Comparison of ENCODE assay signal across 14 cellular contexts in the genomic region with DNA sequence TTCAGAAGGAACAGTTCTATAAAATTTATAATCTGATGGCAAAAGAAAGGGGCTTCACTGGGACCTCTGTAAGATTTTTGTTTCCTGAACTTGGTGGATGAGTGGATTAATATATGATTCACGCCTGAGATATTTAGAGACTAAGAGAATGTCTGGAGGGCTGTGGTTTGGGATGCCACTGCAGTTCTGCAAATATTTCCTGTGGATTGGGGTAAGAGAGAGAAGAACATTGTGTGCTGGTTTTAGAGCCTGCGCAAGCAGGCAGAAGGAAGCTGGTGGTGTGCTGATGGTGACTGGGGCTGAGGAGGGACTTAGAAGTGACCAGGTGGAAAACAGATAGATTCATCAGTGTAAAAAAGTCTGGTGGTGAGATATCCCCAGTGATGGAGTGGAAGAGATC.
DNase-seq lines count a peak whose midpoint lies in the region; ATAC-seq, FAIRE-seq and TF ChIP-seq lines count a peak whose summit lies in the region.
"Had no signal": no experiment of that assay in that cellular context is flagged by ENCODE, and none has a peak within 500 bp of the region (broad histone marks: within the 10 kb centered on the region; RNA-seq: fewer than 3 reads in every experiment).

No MANE protein-coding gene starts in this region.

- no peaks in the 10 kb centered on the region for H3K9me3 Mint-ChIP-seq in naive thymus-derived CD8-positive, alpha-beta T cell
- H3K9me3 Mint-ChIP-seq: nephron had no signal

- intact Hi-C loops in A673 (cut with micrococcal nuclease; ENCODE audit: unreplicated experiment): no loop called here

- POLR2A ChIA-PET in A673 (lab: Charles Lee; ENCODE audit: low non-redundant PET): no interaction called here
- POLR2A ChIA-PET in naive thymus-derived CD8-positive, alpha-beta T cell (lab: Charles Lee): no interaction called here

- no peak for FAIRE-seq in HTR-8/SVneo (lab: Jason Lieb, UNC)
- FAIRE-seq in bronchial epithelial cell (lab: Jason Lieb, UNC): no peak
- FAIRE-seq: GM12891 had no signal

- no peak overlapping the region for H3K4me3 ChIP-seq in A673 (ENCODE audit: low read depth, low read length, poor library complexity, severe bottlenecking)
- H3K4me3 ChIP-seq in bronchial epithelial cell (ENCODE audit: low read depth, low read length): no peak overlapping the region

- no peaks in the 10 kb centered on the region for H3K9me3 ChIP-seq in A673 (ENCODE audit: low read depth, low read length, poor library complexity, severe bottlenecking)

- no TSS peak for BruUV-seq in A673 (replicated peaks; lab: Mats Ljungman, UMichigan)

- H3K36me3 Mint-ChIP-seq in naive thymus-derived CD8-positive, alpha-beta T cell: peaks cover 0 to 24% (median 14%) of the 10 kb centered on the region in 3 donors

- TF ChIP-seq CTCF in A673 (conservative IDR thresholded peaks at IDR 0.05; ENCODE audit: low read depth, low read length): no peak
- TF ChIP-seq CTCF in bronchial epithelial cell (IDR thresholded peaks at IDR 0.05; ENCODE audit: insufficient read depth, low read length, severe bottlenecking): no peak

- peak overlapping the region in 1 of 10 donors; percentile 4 for H3K27ac Mint-ChIP-seq in naive thymus-derived CD8-positive, alpha-beta T cell

- no peaks in the 10 kb centered on the region for H3K4me1 Mint-ChIP-seq in naive thymus-derived CD8-positive, alpha-beta T cell

- H3K27me3 ChIP-seq in A673 (replicated peaks; ENCODE audit: insufficient read depth, low read depth, low read length, poor library complexity) (no peaks in the 10 kb centered on the region), bronchial epithelial cell (ENCODE audit: control insufficient read depth, insufficient read depth, low read length) (no peaks in the 10 kb centered on the region)

- H3K4me1 ChIP-seq in A673 (ENCODE audit: insufficient read depth, low read length, poor library complexity, severe bottlenecking): no peaks in the 10 kb centered on the region

- H3K27ac ChIP-seq in A673 (ENCODE audit: low read depth, low read length, poor library complexity, severe bottlenecking): no peak overlapping the region
- H3K27ac ChIP-seq: C4-2B had no signal

- no peaks in the 10 kb centered on the region for H3K27me3 Mint-ChIP-seq in naive thymus-derived CD8-positive, alpha-beta T cell

- no peak for ATAC-seq in naive thymus-derived CD8-positive, alpha-beta T cell
- no peak for ATAC-seq in GM19351 (IDR thresholded peaks at IDR 0.05; ENCODE audit: unreplicated experiment)

- H3K36me3 ChIP-seq in A673 (ENCODE audit: insufficient read depth, low read length, poor library complexity, severe bottlenecking): no peaks in the 10 kb centered on the region
- no peaks in the 10 kb centered on the region for H3K36me3 ChIP-seq in bronchial epithelial cell (ENCODE audit: control insufficient read depth, insufficient read depth, low read length)

- no peak overlapping the region for H3K4me3 Mint-ChIP-seq in naive thymus-derived CD8-positive, alpha-beta T cell
- H3K4me3 Mint-ChIP-seq: nephron had no signal

- CTCF ChIA-PET in A673 (lab: Charles Lee): no interaction called here

- DNase-seq in A673 (ENCODE audit: low spot score) (peak; percentile 9), HTR-8/SVneo (ENCODE audit: insufficient read length, low spot score) (peak; percentile 76), bronchial epithelial cell (ENCODE audit: low read depth) (peak; percentile 70), kidney tubule cell (ENCODE audit: low spot score) (peak; percentile 90), NCI-H774 (lab: John Stamatoyannopoulos, UW) (no peak)
- DNase-seq in naive thymus-derived CD8-positive, alpha-beta T cell: no peak
- no peak for DNase-seq in activated CD8-positive, alpha-beta memory T cell treated with anti-CD3 and anti-CD28 coated beads, Interleukin-2, amount 50 U/mL, for 48 hours
- DNase-seq: Karpas-422, NCI-H510A treated with DMSO at 0.1 percent for 48 hours, T-helper 1 cell had no signal

Comparison
In these comparisons a context has a peak if more than half of its experiments do, and no peak if none do; other contexts are left out.
1. DNase-seq: peak in A673 (single experiment), HTR-8/SVneo (single experiment), bronchial epithelial cell (single experiment) and kidney tubule cell (single experiment); none in naive thymus-derived CD8-positive, alpha-beta T cell (0 of 10), NCI-H774 (single experiment) and activated CD8-positive, alpha-beta memory T cell treated with anti-CD3 and anti-CD28 coated beads, Interleukin-2, amount 50 U/mL, for 48 hours (single experiment).